Comparison of ENCODE assay signal across 8 cellular contexts in genomic region chr11:796565-797299, GRCh38. TPM values are rescaled to one million over a fixed set of nuclear protein-coding genes. Genes with fewer than 3 reads are reported as not detected.
DNase-seq lines count a peak whose midpoint lies in the region; ATAC-seq and TF ChIP-seq lines count a peak whose summit lies in the region.

No MANE protein-coding gene starts in this region.

- H3K4me1 Mint-ChIP-seq in activated CD4-positive, alpha-beta T cell treated with anti-CD3 and anti-CD28 coated beads, Interleukin-2, amount 10 ng/mL, durations not matched to agents 24 days and 14 days: peaks cover 7% of the 10 kb centered on the region
- H3K4me1 Mint-ChIP-seq in activated naive CD8-positive, alpha-beta T cell treated with anti-CD3 and anti-CD28 coated beads for 36 hours: peaks cover 9% of the 10 kb centered on the region

- H3K36me3 Mint-ChIP-seq in activated CD4-positive, alpha-beta T cell treated with anti-CD3 and anti-CD28 coated beads, Interleukin-2, amount 10 ng/mL, durations not matched to agents 24 days and 14 days (ENCODE audit: low read depth): peaks cover 18% of the 10 kb centered on the region
- peaks cover 8% of the 10 kb centered on the region for H3K36me3 Mint-ChIP-seq in activated naive CD8-positive, alpha-beta T cell treated with anti-CD3 and anti-CD28 coated beads for 36 hours

- H3K27ac Mint-ChIP-seq in activated CD4-positive, alpha-beta T cell treated with anti-CD3 and anti-CD28 coated beads, Interleukin-2, amount 10 ng/mL, durations not matched to agents 24 days and 14 days: peak overlapping the region; percentile 87
- H3K27ac Mint-ChIP-seq in activated naive CD8-positive, alpha-beta T cell treated with anti-CD3 and anti-CD28 coated beads for 36 hours: peak overlapping the region; percentile 85

- H3K27ac ChIP-seq in temporal lobe (ENCODE audit: low read depth, low read length): peak overlapping the region; percentile 81

- no peaks in the 10 kb centered on the region for H3K27me3 Mint-ChIP-seq in activated CD4-positive, alpha-beta T cell treated with anti-CD3 and anti-CD28 coated beads, Interleukin-2, amount 10 ng/mL, durations not matched to agents 24 days and 14 days
- H3K27me3 Mint-ChIP-seq in activated naive CD8-positive, alpha-beta T cell treated with anti-CD3 and anti-CD28 coated beads for 36 hours: no peaks in the 10 kb centered on the region

- H3K9me3 Mint-ChIP-seq in activated CD4-positive, alpha-beta T cell treated with anti-CD3 and anti-CD28 coated beads, Interleukin-2, amount 10 ng/mL, durations not matched to agents 24 days and 14 days: no peaks in the 10 kb centered on the region
- no peaks in the 10 kb centered on the region for H3K9me3 Mint-ChIP-seq in activated naive CD8-positive, alpha-beta T cell treated with anti-CD3 and anti-CD28 coated beads for 36 hours

- H3K36me3 ChIP-seq in kidney epithelial cell (ENCODE audit: control insufficient read depth, insufficient read depth, low read length): no peaks in the 10 kb centered on the region

- peak overlapping the region; percentile 91 for H3K4me3 Mint-ChIP-seq in activated CD4-positive, alpha-beta T cell treated with anti-CD3 and anti-CD28 coated beads, Interleukin-2, amount 10 ng/mL, durations not matched to agents 24 days and 14 days
- peak overlapping the region; percentile 93 for H3K4me3 Mint-ChIP-seq in activated naive CD8-positive, alpha-beta T cell treated with anti-CD3 and anti-CD28 coated beads for 36 hours

- no peak for TF ChIP-seq POLR2A in GM18505 (IDR thresholded peaks at IDR 0.05; ENCODE audit: borderline replicate concordance, extremely low read depth, insufficient read depth, insufficient read length)

- H3K27me3 ChIP-seq in kidney epithelial cell (ENCODE audit: control insufficient read depth, insufficient read depth, low read length): no peaks in the 10 kb centered on the region

- no peak for ATAC-seq in GM18505 (IDR thresholded peaks at IDR 0.05; ENCODE audit: unreplicated experiment)

- peak overlapping the region; percentile 71 for H3K4me3 ChIP-seq in kidney epithelial cell (ENCODE audit: low read depth, low read length)

- no peak for TF ChIP-seq CTCF in kidney epithelial cell (IDR thresholded peaks at IDR 0.05; ENCODE audit: insufficient read depth, low read length, poor library complexity, severe bottlenecking)

- intact Hi-C loops in activated CD4-positive, alpha-beta T cell treated with anti-CD3 and anti-CD28 coated beads, Interleukin-2, amount 10 ng/mL, durations not matched to agents 24 days and 14 days (cut with micrococcal nuclease): loop anchor here (1.0 to 5.0 kb wide), 7 partner anchors 9 to 289 kb away; partner anchors contain the start of genes DEAF1, GATD1, PHRF1 and PIDD1

- DNase-seq in activated CD4-positive, alpha-beta T cell treated with anti-CD3 and anti-CD28 coated beads, Interleukin-2, amount 10 ng/mL, durations not matched to agents 24 days and 14 days: no peak
- DNase-seq in activated CD4-positive, alpha-beta T cell treated with anti-CD3 and anti-CD28 coated beads, Interleukin-2, amount 50 U/mL, for 1 hour: no peak
- no peak for DNase-seq in activated naive CD8-positive, alpha-beta T cell treated with anti-CD3 and anti-CD28 coated beads for 36 hours
- DNase-seq in kidney epithelial cell (ENCODE audit: low read depth) (no peak), glomerular visceral epithelial cell (ENCODE audit: extremely low spot score) (no peak)
- DNase-seq in stimulated activated naive CD4-positive, alpha-beta T cell treated with Interleukin-2 at 50 U/mL for 16 hours (lab: John Stamatoyannopoulos, UW): no peak

RNA-seq across cellular contexts. Expression of gene SLC25A22, which starts 1.3 kb away (rescaled TPM):
- total RNA-seq in activated CD4-positive, alpha-beta T cell treated with anti-CD3 and anti-CD28 coated beads, Interleukin-2, amount 10 ng/mL, durations not matched to agents 24 days and 14 days: 84.9 and 90.3 TPM in 2 replicates
- total RNA-seq in activated naive CD8-positive, alpha-beta T cell treated with anti-CD3 and anti-CD28 coated beads for 36 hours: 10 to 100 TPM; 54.4 to 56.5 TPM
- 17.1 and 19.8 TPM in 2 replicates for total RNA-seq in kidney epithelial cell
- 19.7 TPM for total RNA-seq in temporal lobe

RNA-seq across cellular contexts. Expression of gene CEND1, which starts 6.8 kb away (rescaled TPM):
- total RNA-seq in activated CD4-positive, alpha-beta T cell treated with anti-CD3 and anti-CD28 coated beads, Interleukin-2, amount 10 ng/mL, durations not matched to agents 24 days and 14 days: 3.8 and 4.2 TPM in 2 replicates
- total RNA-seq in activated naive CD8-positive, alpha-beta T cell treated with anti-CD3 and anti-CD28 coated beads for 36 hours: 1 to 10 TPM in 1 of 2 experiments, under 1 TPM in 1; 0.94 to 1.0 TPM
- total RNA-seq in kidney epithelial cell (0.25 TPM in 1 of 2 replicates, not detected in the other), temporal lobe (8.6 TPM)

RNA-seq across cellular contexts. Expression of gene PIDD1, which starts 8.3 kb away (rescaled TPM):
- total RNA-seq in activated CD4-positive, alpha-beta T cell treated with anti-CD3 and anti-CD28 coated beads, Interleukin-2, amount 10 ng/mL, durations not matched to agents 24 days and 14 days: 28.9 and 29.6 TPM in 2 replicates
- 10 to 100 TPM; 29.4 to 30.5 TPM for total RNA-seq in activated naive CD8-positive, alpha-beta T cell treated with anti-CD3 and anti-CD28 coated beads for 36 hours
- total RNA-seq in kidney epithelial cell (31.1 and 36.2 TPM in 2 replicates), temporal lobe (4.9 TPM)

RNA-seq across cellular contexts. Expression of gene RPLP2, which starts 13.0 kb away (rescaled TPM):
- total RNA-seq in activated CD4-positive, alpha-beta T cell treated with anti-CD3 and anti-CD28 coated beads, Interleukin-2, amount 10 ng/mL, durations not matched to agents 24 days and 14 days: 2,367 and 2,377 TPM in 2 replicates
- total RNA-seq in activated naive CD8-positive, alpha-beta T cell treated with anti-CD3 and anti-CD28 coated beads for 36 hours: 1,000 to 10,000 TPM; 3,139 to 3,274 TPM
- total RNA-seq in kidney epithelial cell (708 and 1,183 TPM in 2 replicates), temporal lobe (250 TPM)

RNA-seq across cellular contexts. Expression of gene GATD1, which starts 19.4 kb away (rescaled TPM):
- total RNA-seq in activated CD4-positive, alpha-beta T cell treated with anti-CD3 and anti-CD28 coated beads, Interleukin-2, amount 10 ng/mL, durations not matched to agents 24 days and 14 days: 81.7 and 82.2 TPM in 2 replicates
- total RNA-seq in activated naive CD8-positive, alpha-beta T cell treated with anti-CD3 and anti-CD28 coated beads for 36 hours: 10 to 100 TPM; 47.7 to 51.9 TPM
- total RNA-seq in kidney epithelial cell (27.6 and 54.9 TPM in 2 replicates), temporal lobe (24.8 TPM)
